Comparison of ENCODE assay signal across 11 cellular contexts in the genomic region with DNA sequence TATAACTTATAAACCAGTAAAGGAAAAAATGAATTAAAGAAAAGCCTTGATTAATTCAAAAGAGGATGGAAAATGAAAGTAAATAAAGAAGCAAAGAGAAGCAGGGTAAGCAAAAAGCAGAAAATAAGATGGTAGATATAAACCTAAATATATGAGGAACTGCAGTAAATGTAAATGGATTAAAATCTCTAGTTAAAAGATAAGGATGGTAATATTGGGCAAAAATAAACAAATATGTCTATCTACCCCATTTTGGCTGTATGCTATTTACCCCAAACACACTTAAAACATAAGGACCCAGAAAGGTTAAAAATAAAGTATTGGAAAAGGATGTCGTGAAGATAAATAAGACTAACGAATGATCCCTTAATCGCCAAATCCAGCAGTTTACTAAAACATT.
"Had no signal": no experiment of that assay in that cellular context is flagged by ENCODE, and none has a peak within 500 bp of the region (broad histone marks: within the 10 kb centered on the region; RNA-seq: fewer than 3 reads in every experiment).

No MANE protein-coding gene starts in this region.

- H3K9ac ChIP-seq: GM23248 had no signal

- H3K4me3 ChIP-seq: GM23248, GM23338, HAP-1 had no signal

- H2AFZ ChIP-seq: GM23248, GM23338 had no signal

- DNase-seq: GM23248, GOT3, H7, H9, HCEC 1CT, HFFc6 had no signal

- H3K4me1 ChIP-seq: HAP-1 had no signal

- H3K4me2 ChIP-seq: GM23338 had no signal

- H3K27ac ChIP-seq: GM23248 had no signal

- H3K9me3 ChIP-seq: HAP-1 had no signal

- ATAC-seq: GM23338, HCT116 had no signal

- FAIRE-seq: H1, H54 had no signal

- H3K36me3 ChIP-seq: HAP-1 had no signal
